9 cellular contexts compared by ENCODE assay signal in the genomic region with DNA sequence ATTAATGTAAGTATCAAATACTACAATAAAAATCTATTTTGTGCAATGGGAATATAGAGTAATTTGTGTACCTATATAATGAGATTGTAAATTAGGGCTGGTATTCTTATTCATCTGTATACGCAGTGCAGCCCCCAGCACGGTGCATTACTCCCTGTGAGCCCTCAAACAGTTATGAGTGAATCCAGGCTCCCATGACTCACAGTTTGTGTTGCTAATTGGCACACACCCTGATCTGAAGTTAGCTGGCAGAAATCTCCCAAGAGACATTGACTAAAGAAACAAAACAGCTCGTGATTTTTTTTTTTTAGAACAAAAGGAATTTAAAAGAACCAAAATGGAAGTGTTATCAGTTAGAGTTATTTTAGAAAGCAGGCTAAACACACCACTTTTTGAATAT. TPM values are rescaled to one million over a fixed set of nuclear protein-coding genes. Genes with fewer than 3 reads are reported as not detected.
DNase-seq lines count a peak whose midpoint lies in the region; ATAC-seq, FAIRE-seq and TF ChIP-seq lines count a peak whose summit lies in the region.
"Had no signal": no experiment of that assay in that cellular context is flagged by ENCODE, and none has a peak within 500 bp of the region (broad histone marks: within the 10 kb centered on the region; RNA-seq: fewer than 3 reads in every experiment).

No MANE protein-coding gene starts in this region.

- H3K4me3 ChIP-seq in astrocyte (ENCODE audit: insufficient read depth, low read depth, low read length), result no peak overlapping the region

- H2AFZ ChIP-seq in astrocyte (ENCODE audit: low read depth, low read length), result peak overlapping the region; percentile 55

- H3K4me1 ChIP-seq in astrocyte (ENCODE audit: insufficient read depth, low read length), result peaks cover 7% of the 10 kb centered on the region

- H3K27me3 Mint-ChIP-seq in astrocyte (ENCODE audit: low read depth, unreplicated experiment), result no peaks in the 10 kb centered on the region

- FAIRE-seq in astrocyte (lab: Jason Lieb, UNC), result no peak

- H3K27ac Mint-ChIP-seq in astrocyte (ENCODE audit: unreplicated experiment), result peak overlapping the region; percentile 16
- H3K27ac Mint-ChIP-seq: activated naive CD4-positive, alpha-beta T cell treated with anti-CD3 and anti-CD28 coated beads, Interleukin-2, amount 50 U/mL, for 72 hours had no signal

- TF ChIP-seq CTCF in astrocyte (IDR thresholded peaks at IDR 0.05; ENCODE audit: insufficient read depth, low read depth, low read length), result no peak

- H3K4me2 ChIP-seq in astrocyte (ENCODE audit: low read length), result peak overlapping the region; percentile 69

- H3K27ac ChIP-seq in astrocyte (ENCODE audit: low read depth, low read length), result peak overlapping the region; percentile 23

- no peaks in the 10 kb centered on the region for H3K9me3 ChIP-seq in astrocyte (ENCODE audit: insufficient read depth, low read depth, low read length)

- intact Hi-C loops in left cardiac atrium (cut with DNase I) (no loop called here), sciatic nerve (cut with DNase I) (no loop called here)

- peaks cover 4% of the 10 kb centered on the region for H4K20me1 ChIP-seq in astrocyte (ENCODE audit: insufficient read depth, low read length)

- peaks cover 9% of the 10 kb centered on the region for H3K4me1 Mint-ChIP-seq in astrocyte (ENCODE audit: low read depth, unreplicated experiment)

- no peaks in the 10 kb centered on the region for H3K79me2 ChIP-seq in astrocyte (ENCODE audit: insufficient read depth, low read length)

- peaks cover 7% of the 10 kb centered on the region for H3K9me3 Mint-ChIP-seq in astrocyte (ENCODE audit: unreplicated experiment)

- ATAC-seq in left cardiac atrium, result peak; percentile 84 to 95
- peak; percentile 68 for ATAC-seq in sciatic nerve
- no peak for ATAC-seq in HG02840 (IDR thresholded peaks at IDR 0.05; ENCODE audit: low FRiP score, unreplicated experiment)
- no peak for ATAC-seq in HG03460 (IDR thresholded peaks at IDR 0.05; ENCODE audit: unreplicated experiment)
- ATAC-seq in GM19452 (IDR thresholded peaks at IDR 0.05; ENCODE audit: unreplicated experiment), result no peak
- ATAC-seq: activated naive CD4-positive, alpha-beta T cell treated with anti-CD3 and anti-CD28 coated beads, Interleukin-2, amount 50 U/mL, for 72 hours had no signal

- no peaks in the 10 kb centered on the region for H3K27me3 ChIP-seq in astrocyte (ENCODE audit: insufficient read depth, low read length)

- H3K4me3 Mint-ChIP-seq in astrocyte (ENCODE audit: unreplicated experiment), result no peak overlapping the region

- H3K36me3 ChIP-seq in astrocyte (ENCODE audit: insufficient read depth, low read length), result peaks cover 9% of the 10 kb centered on the region

- H3K9ac ChIP-seq in astrocyte (ENCODE audit: low read length), result peak overlapping the region; percentile 59

- DNase-seq in GM03348 (ENCODE audit: low spot score), result peak; percentile 83
- DNase-seq in astrocyte (ENCODE audit: low read depth), result peak; percentile 79
- peak; percentile 48 for DNase-seq in left cardiac atrium
- DNase-seq in sciatic nerve (ENCODE audit: low spot score), result no peak
- DNase-seq in NCI-H2196 (lab: John Stamatoyannopoulos, UW; ENCODE audit: unreplicated experiment), result no peak

- H3K36me3 Mint-ChIP-seq in astrocyte (ENCODE audit: low read depth, unreplicated experiment), result peaks cover 23% of the 10 kb centered on the region

RNA-seq across cellular contexts. Expression of gene GK5, which starts 15.7 kb away (rescaled TPM):
- total RNA-seq in astrocyte (15.3 and 17.6 TPM in 2 replicates), left cardiac atrium (10 to 100 TPM; 10.5 to 13.6 TPM), sciatic nerve (33.3 TPM)

Comparison
In these comparisons a context has a peak if more than half of its experiments do, and no peak if none do; other contexts are left out.
1. DNase-seq: peak in GM03348 (single experiment), astrocyte (single experiment) and left cardiac atrium (single experiment); none in sciatic nerve (single experiment) and NCI-H2196 (single experiment).
2. ATAC-seq: peak in left cardiac atrium (2 of 2) and sciatic nerve (single experiment); none in HG02840 (single experiment), HG03460 (single experiment) and GM19452 (single experiment).